ENCODE assay signal across 18 cellular contexts in the genomic region with DNA sequence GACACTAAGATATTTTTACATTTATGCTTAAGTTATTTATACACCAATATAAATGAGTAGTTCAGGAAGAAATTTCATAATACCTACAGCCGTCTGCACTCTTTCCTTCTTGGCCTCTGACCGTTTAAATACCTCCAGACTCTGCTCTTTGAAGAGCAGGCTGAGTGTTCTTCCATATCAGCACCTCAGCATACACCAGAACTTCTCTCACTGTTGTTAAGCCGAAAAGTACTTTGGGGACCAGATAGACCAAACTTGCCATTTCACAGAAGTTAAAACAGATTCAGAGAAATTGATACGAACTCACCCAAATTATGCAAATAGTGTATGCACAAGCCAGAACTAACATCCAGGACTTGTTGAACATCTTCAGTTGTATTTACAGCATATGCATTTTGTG.
"Had no signal": no experiment of that assay in that cellular context is flagged by ENCODE, and none has a peak within 500 bp of the region (broad histone marks: within the 10 kb centered on the region; RNA-seq: fewer than 3 reads in every experiment).

No MANE protein-coding gene starts in this region.

- H3K27me3 Mint-ChIP-seq: activated CD4-positive, alpha-beta memory T cell treated with anti-CD3 and anti-CD28 coated beads, Interleukin-2, amount 10 ng/mL, durations not matched to agents 7 days and 5 days; activated CD4-positive, alpha-beta T cell treated with anti-CD3 and anti-CD28 coated beads for 36 hours; activated naive CD8-positive, alpha-beta T cell treated with anti-CD3 and anti-CD28 coated beads, Interleukin-2, amount 50 U/mL, for 24 hours had no signal

- H3K4me3 ChIP-seq: cardiac muscle cell, colonic mucosa, gastroesophageal sphincter, mucosa of descending colon, right atrium auricular region, skin epidermis, stomach, thoracic aorta had no signal

- ATAC-seq: activated CD4-positive, alpha-beta T cell treated with anti-CD3 and anti-CD28 coated beads for 36 hours; activated naive CD8-positive, alpha-beta T cell treated with anti-CD3 and anti-CD28 coated beads, Interleukin-2, amount 50 U/mL, for 24 hours; gastroesophageal sphincter; left lobe of liver; mucosa of descending colon; natural killer cell treated with Interleukin-12 subunit alpha and Interleukin-12 subunit beta and Interleukin-15 and Interleukin-18, amount 100 ng/mL, for 72 hours had no signal

- H3K4me1 ChIP-seq: colonic mucosa had no signal

- H3K36me3 ChIP-seq: cardiac muscle cell, colonic mucosa, gastroesophageal sphincter, right atrium auricular region, stomach, thoracic aorta had no signal

- H3K4me3 Mint-ChIP-seq: activated CD4-positive, alpha-beta memory T cell treated with anti-CD3 and anti-CD28 coated beads, Interleukin-2, amount 10 ng/mL, durations not matched to agents 7 days and 5 days; activated CD4-positive, alpha-beta T cell treated with anti-CD3 and anti-CD28 coated beads for 36 hours; activated naive CD8-positive, alpha-beta T cell treated with anti-CD3 and anti-CD28 coated beads, Interleukin-2, amount 50 U/mL, for 24 hours; natural killer cell treated with Interleukin-12 subunit alpha and Interleukin-12 subunit beta and Interleukin-15 and Interleukin-18, amount 100 ng/mL, for 72 hours had no signal

- H3K9me3 Mint-ChIP-seq: activated CD4-positive, alpha-beta memory T cell treated with anti-CD3 and anti-CD28 coated beads, Interleukin-2, amount 10 ng/mL, durations not matched to agents 7 days and 5 days; activated naive CD8-positive, alpha-beta T cell treated with anti-CD3 and anti-CD28 coated beads, Interleukin-2, amount 50 U/mL, for 24 hours; natural killer cell treated with Interleukin-12 subunit alpha and Interleukin-12 subunit beta and Interleukin-15 and Interleukin-18, amount 100 ng/mL, for 72 hours had no signal

- H3K27ac ChIP-seq: cardiac muscle cell, colonic mucosa, gastroesophageal sphincter, right atrium auricular region, skin epidermis, stomach, thoracic aorta had no signal

- H3K27ac Mint-ChIP-seq: activated CD4-positive, alpha-beta memory T cell treated with anti-CD3 and anti-CD28 coated beads, Interleukin-2, amount 10 ng/mL, durations not matched to agents 7 days and 5 days; activated CD4-positive, alpha-beta T cell treated with anti-CD3 and anti-CD28 coated beads for 36 hours; activated naive CD8-positive, alpha-beta T cell treated with anti-CD3 and anti-CD28 coated beads, Interleukin-2, amount 50 U/mL, for 24 hours; natural killer cell treated with Interleukin-12 subunit alpha and Interleukin-12 subunit beta and Interleukin-15 and Interleukin-18, amount 100 ng/mL, for 72 hours had no signal

- H3K9me3 ChIP-seq: colonic mucosa, gastroesophageal sphincter, mucosa of descending colon, right atrium auricular region, stomach, thoracic aorta had no signal

- H3K27me3 ChIP-seq: cardiac muscle cell, colonic mucosa, gastroesophageal sphincter, right atrium auricular region, stomach had no signal

- DNase-seq: activated CD4-positive, alpha-beta memory T cell treated with anti-CD3 and anti-CD28 coated beads, Interleukin-2, amount 10 ng/mL, durations not matched to agents 7 days and 5 days; activated CD4-positive, alpha-beta T cell treated with anti-CD3 and anti-CD28 coated beads for 36 hours; activated gamma-delta T cell treated with Interleukin-2 at 50 U/mL for 16 hours; activated naive CD8-positive, alpha-beta T cell treated with anti-CD3 and anti-CD28 coated beads, Interleukin-2, amount 50 U/mL, for 24 hours; activated T-cell treated with anti-CD3 and anti-CD28 coated beads, Interleukin-2, amount 50 U/mL, for 48 hours; colonic mucosa; islet precursor cell; mucosa of descending colon; nucleus accumbens; stimulated activated CD4-positive, alpha-beta T cell treated with anti-CD3 and anti-CD28 coated beads, Interleukin-4, amount 100 ng/mL, for 4 hours; stomach had no signal
